ENCODE assay signal across 8 cellular contexts in the genomic region with DNA sequence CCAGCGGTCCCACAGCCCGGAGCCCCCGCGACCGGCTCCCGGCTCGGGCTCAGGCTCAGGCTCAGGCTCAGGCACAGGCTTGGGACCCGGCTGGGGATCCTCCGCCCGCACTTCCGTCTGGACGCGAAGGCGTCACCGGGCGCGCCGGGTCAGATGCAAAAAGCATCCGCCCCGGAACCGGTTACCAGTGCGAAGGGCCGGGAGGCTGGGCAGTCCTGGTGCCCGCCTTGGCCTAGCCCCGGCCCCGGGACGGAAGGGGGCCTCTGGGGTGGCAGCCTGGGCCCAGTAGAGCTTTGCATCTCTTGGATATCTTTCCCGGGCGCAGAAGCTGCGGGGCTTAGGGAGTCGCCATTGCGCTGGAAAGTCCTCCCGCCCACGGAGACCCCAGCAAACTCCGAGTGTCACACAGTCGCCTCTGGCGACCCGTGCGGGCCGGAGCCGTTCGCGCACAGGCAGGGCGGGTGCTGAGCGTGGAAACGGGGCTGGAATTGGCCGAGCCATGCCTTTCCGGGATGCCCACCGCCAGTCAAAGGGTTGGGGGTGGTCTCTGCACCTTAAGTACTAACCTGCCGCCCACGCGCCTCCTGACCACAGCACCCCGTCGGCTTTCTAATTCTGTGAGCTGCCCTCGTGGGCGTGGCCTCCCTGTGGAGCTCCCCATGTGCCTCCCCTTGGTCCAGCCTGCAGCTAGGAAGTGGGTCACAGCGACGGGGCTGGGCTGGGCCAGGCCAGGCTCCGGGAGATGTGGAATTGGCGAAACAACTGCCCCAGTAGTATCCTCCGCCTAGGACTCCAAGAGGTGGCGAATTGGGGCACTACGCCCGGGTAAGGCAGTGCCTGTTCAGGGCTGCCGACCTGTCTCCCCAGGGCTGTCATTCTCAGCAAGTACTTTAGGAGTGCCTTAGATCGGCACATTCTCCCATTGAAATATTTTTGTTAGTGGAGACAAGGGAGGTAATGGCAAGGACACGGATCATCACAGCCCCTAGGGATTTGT. TPM values are rescaled to one million over a fixed set of nuclear protein-coding genes. Genes with fewer than 3 reads are reported as not detected.
DNase-seq lines count a peak whose midpoint lies in the region; ATAC-seq and TF ChIP-seq lines count a peak whose summit lies in the region.

A gene (minus strand): TSS at position 119 of the 997 bp plus-strand sequence. CDS start 129 bp downstream, outside the sequence.

- H2AFZ ChIP-seq in hepatocyte = peak within 1 kb of the TSS; percentile 92

- peak within 1 kb of the TSS; percentile 86 for H3K4me2 ChIP-seq in hepatocyte

- peak within 1 kb of the TSS; percentile 97 for H3K27ac ChIP-seq in hepatocyte
- H3K27ac ChIP-seq in aorta (ENCODE audit: low read depth in 1 of 2, low read length in 2 of 2) = peak within 1 kb of the TSS; percentile 83 to 88

- TF ChIP-seq CTCF in hepatocyte (IDR thresholded peaks at IDR 0.05; ENCODE audit: poor library complexity) = no peak

- H3K4me1 ChIP-seq in hepatocyte (ENCODE audit: insufficient read depth) (peaks cover 4% of the 10 kb centered on the region), aorta (ENCODE audit: control insufficient read depth in 1 of 2, insufficient read depth in 2 of 2, low read length in 2 of 2) (peaks cover 0 to 5% of the 10 kb centered on the region in 2 donors)

- H3K36me3 ChIP-seq in hepatocyte (replicated peaks; ENCODE audit: insufficient read depth, low read depth) = no peaks in the 10 kb centered on the region
- peaks cover 0 to 2% of the 10 kb centered on the region in 2 donors for H3K36me3 ChIP-seq in aorta (ENCODE audit: control insufficient read depth in 1 of 2, insufficient read depth in 2 of 2, low read length in 1 of 2)

- H3K4me3 ChIP-seq in hepatocyte (peak within 1 kb of the TSS; percentile 94), aorta (ENCODE audit: low read length in 2 of 2) (peak within 1 kb of the TSS; percentile 38 to 83)

- H3K79me2 ChIP-seq in hepatocyte = peaks cover 35% of the 10 kb centered on the region

- peak; percentile 83 for DNase-seq in NCI-H146 treated with DMSO at 0.1 percent for 48 hours (lab: John Stamatoyannopoulos, UW; ENCODE audit: unreplicated experiment)
- peak; percentile 70 for DNase-seq in T1000 (lab: John Stamatoyannopoulos, UW)
- peak; percentile 96 for DNase-seq in astrocyte of the hippocampus (ENCODE audit: low read depth, low spot score)
- DNase-seq in hepatocyte (ENCODE audit: low spot score) = peak; percentile 95
- peak; percentile 81 for DNase-seq in renal cortical epithelial cell (ENCODE audit: low read depth)
- peak; percentile 95 to 96 for DNase-seq in aorta

- H3K27me3 ChIP-seq in hepatocyte (no peaks in the 10 kb centered on the region), aorta (ENCODE audit: control insufficient read depth in 1 of 2, insufficient read depth in 2 of 2, low read length in 1 of 2) (no peaks in the 10 kb centered on the region)

- H3K9me3 ChIP-seq in hepatocyte (ENCODE audit: low read depth) (no peaks in the 10 kb centered on the region), aorta (ENCODE audit: control insufficient read depth, low read length) (no peaks in the 10 kb centered on the region)

- WGBS in hepatocyte (ENCODE audit: low lambda C conversion rate, missing lambda C conversion rate) = 2% methylated on average over 66 of the region's 67 CpGs
- WGBS in aorta, 2 donors = 0% methylated on average over 66 to 67 of the region's 67 CpGs

- H4K20me1 ChIP-seq in hepatocyte (ENCODE audit: insufficient read depth, poor library complexity, severe bottlenecking) = no peaks in the 10 kb centered on the region

- ATAC-seq in GM18502 (IDR thresholded peaks at IDR 0.05; ENCODE audit: poor library complexity, unreplicated experiment) (peak; percentile 87), HG02852 (IDR thresholded peaks at IDR 0.05; ENCODE audit: unreplicated experiment) (peak; percentile 81), aorta (ENCODE audit: low FRiP score) (peak; percentile 97)

- intact Hi-C loops in aorta (cut with DNase I) = loop anchor here (5.0 to 10.0 kb wide), 3 partner anchors 47 to 280 kb away; a partner anchor contains a TSS

- H3K9me2 ChIP-seq in hepatocyte (replicated peaks; ENCODE audit: insufficient read depth) = no peaks in the 10 kb centered on the region

RNA-seq across cellular contexts. Expression of the gene that starts here (rescaled TPM):
- total RNA-seq in hepatocyte (47.4 and 47.7 TPM in 2 replicates), renal cortical epithelial cell (38.7 and 52.4 TPM in 2 replicates), aorta (10 to 100 TPM; 23.6 to 26.0 TPM)
- polyA plus RNA-seq in hepatocyte (64.9 and 69.6 TPM in 2 replicates), aorta (10 to 100 TPM; 20.8 to 28.7 TPM)

Comparison
In these comparisons a context has a peak if more than half of its experiments do, and no peak if none do; other contexts are left out.
1. Peak in every context shown above with its lines: DNase-seq, ATAC-seq, H3K4me3 ChIP-seq and H3K27ac ChIP-seq.